10 cellular contexts compared by ENCODE assay signal in the genomic region with DNA sequence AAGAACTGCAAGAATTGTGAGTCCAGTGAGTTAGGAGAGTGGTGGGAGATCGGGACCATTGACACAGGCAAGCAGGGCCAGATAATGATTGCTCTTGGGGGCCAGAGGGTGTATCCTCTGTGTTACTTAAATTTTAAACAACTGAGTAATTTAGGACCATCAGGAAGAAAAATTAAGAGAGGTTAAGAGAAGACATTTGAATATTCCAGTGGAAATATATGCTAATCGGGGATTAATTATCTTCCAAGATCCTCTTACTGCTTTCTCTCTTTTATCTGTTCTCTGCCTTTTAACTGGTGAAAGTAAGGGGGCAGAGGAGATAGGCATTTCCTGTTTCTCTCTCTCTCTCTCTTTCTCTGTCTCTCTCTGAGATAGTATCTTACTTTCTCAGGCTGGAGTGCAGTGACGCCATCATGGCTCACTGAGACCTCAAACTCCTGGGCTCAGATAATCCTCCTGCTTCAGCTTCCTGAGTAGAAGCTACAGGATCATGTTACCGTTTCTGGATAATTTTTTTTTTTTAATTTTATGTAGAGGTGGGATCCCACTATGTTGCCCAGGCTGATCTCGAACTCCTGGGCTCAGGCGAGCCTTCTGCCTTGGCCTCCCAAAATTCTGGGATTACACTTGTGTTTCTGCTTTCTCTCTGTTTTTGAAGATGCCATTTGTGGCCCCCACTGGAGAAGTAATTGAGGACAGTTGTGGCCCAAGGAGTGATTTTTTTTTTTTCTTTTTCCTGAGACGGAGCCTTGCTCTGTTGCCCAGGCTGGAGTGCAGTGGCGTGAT.
DNase-seq lines count a peak whose midpoint lies in the region; TF ChIP-seq lines count a peak whose summit lies in the region.
"Had no signal": no experiment of that assay in that cellular context is flagged by ENCODE, and none has a peak within 500 bp of the region (broad histone marks: within the 10 kb centered on the region; RNA-seq: fewer than 3 reads in every experiment).

No MANE protein-coding gene starts in this region.

- no peak overlapping the region for H3K27ac Mint-ChIP-seq in neural progenitor cell

- H3K36me3 Mint-ChIP-seq in neural progenitor cell: no peaks in the 10 kb centered on the region

- H2AFZ ChIP-seq in neural progenitor cell (replicated peaks): no peak overlapping the region

- TF ChIP-seq CTCF in choroid plexus epithelial cell (conservative IDR thresholded peaks at IDR 0.05; ENCODE audit: low read depth, low read length) (peak; percentile 13), neural progenitor cell (IDR thresholded peaks at IDR 0.05) (no peak)

- no peaks in the 10 kb centered on the region for H4K20me1 ChIP-seq in neural progenitor cell (ENCODE audit: low read depth)

- H3K4me3 ChIP-seq in SK-N-MC (peak overlapping the region; percentile 14), choroid plexus epithelial cell (ENCODE audit: low read depth, low read length) (no peak overlapping the region), neural progenitor cell (no peak overlapping the region)

- no peaks in the 10 kb centered on the region for H3F3A ChIP-seq in neural progenitor cell (ENCODE audit: low read depth)

- peaks cover 65% of the 10 kb centered on the region for H3K79me2 ChIP-seq in neural progenitor cell (ENCODE audit: low read depth)

- no peaks in the 10 kb centered on the region for H3K4me1 Mint-ChIP-seq in neural progenitor cell

- no peaks in the 10 kb centered on the region for H3K4me1 ChIP-seq in neural progenitor cell

- H3K27me3 ChIP-seq in neural progenitor cell: no peaks in the 10 kb centered on the region

- no peaks in the 10 kb centered on the region for H3K27me3 Mint-ChIP-seq in neural progenitor cell (ENCODE audit: insufficient read depth, low read depth)

- H3K36me3 ChIP-seq in SK-N-MC (ENCODE audit: insufficient read depth, low read length): no peaks in the 10 kb centered on the region
- H3K36me3 ChIP-seq in neural progenitor cell: no peaks in the 10 kb centered on the region

- H3K4me2 ChIP-seq in neural progenitor cell: no peak overlapping the region

- H3K9ac ChIP-seq in SK-N-MC (ENCODE audit: insufficient read length): no peak overlapping the region
- no peak overlapping the region for H3K9ac ChIP-seq in neural progenitor cell

- peak overlapping the region; percentile 82 for H3K27ac ChIP-seq in SK-N-MC
- no peak overlapping the region for H3K27ac ChIP-seq in neural progenitor cell
- H3K27ac ChIP-seq: VCaP had no signal

- H3K4me3 Mint-ChIP-seq in neural progenitor cell: no peak overlapping the region

- H3K9me3 Mint-ChIP-seq in neural progenitor cell: no peaks in the 10 kb centered on the region

- no peaks in the 10 kb centered on the region for H3K9me3 ChIP-seq in SK-N-MC (ENCODE audit: low read depth, low read length)
- H3K9me3 ChIP-seq in neural progenitor cell (ENCODE audit: low read depth): no peaks in the 10 kb centered on the region

- peak; percentile 5 for DNase-seq in activated CD8-positive, alpha-beta memory T cell treated with anti-CD3 and anti-CD28 coated beads, Interleukin-2, amount 50 U/mL, for 24 hours (ENCODE audit: extremely low read depth)
- no peak for DNase-seq in activated CD8-positive, alpha-beta memory T cell treated with anti-CD3 and anti-CD28 coated beads, Interleukin-2, amount 50 U/mL, for 4 hours
- peak; percentile 72 for DNase-seq in SK-N-MC (ENCODE audit: low read depth, low spot score)
- DNase-seq in choroid plexus epithelial cell (ENCODE audit: low read depth): peak; percentile 93
- DNase-seq in stimulated activated CD4-positive, alpha-beta T cell treated with anti-CD3 and anti-CD28 coated beads, Interleukin-4, amount 100 ng/mL, for 1 hour: peak; percentile 15
- DNase-seq in neural progenitor cell (ENCODE audit: low spot score): no peak
- DNase-seq in KG1 (lab: John Stamatoyannopoulos, UW): no peak
- DNase-seq in NCI-H2171 treated with DMSO at 0.1 percent for 48 hours (lab: John Stamatoyannopoulos, UW): no peak
- DNase-seq: AML-193 had no signal

Comparison
In these comparisons a context has a peak if more than half of its experiments do, and no peak if none do; other contexts are left out.
1. DNase-seq: peak in activated CD8-positive, alpha-beta memory T cell treated with anti-CD3 and anti-CD28 coated beads, Interleukin-2, amount 50 U/mL, for 24 hours (single experiment), SK-N-MC (single experiment), choroid plexus epithelial cell (single experiment) and stimulated activated CD4-positive, alpha-beta T cell treated with anti-CD3 and anti-CD28 coated beads, Interleukin-4, amount 100 ng/mL, for 1 hour (single experiment); none in activated CD8-positive, alpha-beta memory T cell treated with anti-CD3 and anti-CD28 coated beads, Interleukin-2, amount 50 U/mL, for 4 hours (single experiment), neural progenitor cell (single experiment), KG1 (single experiment) and NCI-H2171 treated with DMSO at 0.1 percent for 48 hours (single experiment).